In genomic region chr11:59192446-59193020, GRCh38 we compare ENCODE assay signal across 34 cellular contexts. TPM values are rescaled to one million over a fixed set of nuclear protein-coding genes. Genes with fewer than 3 reads are reported as not detected.
"Had no signal": no experiment of that assay in that cellular context is flagged by ENCODE, and none has a peak within 500 bp of the region (broad histone marks: within the 10 kb centered on the region; RNA-seq: fewer than 3 reads in every experiment).

No MANE protein-coding gene starts in this region.

- ATAC-seq: activated CD4-positive, CD25-positive, alpha-beta regulatory T cell treated with anti-CD3 and anti-CD28 coated beads, Interleukin-2, amount 50 U/mL, for 24 hours; activated CD8-positive, alpha-beta memory T cell treated with anti-CD3 and anti-CD28 coated beads, Interleukin-2, amount 10 ng/mL, durations not matched to agents 7 days and 5 days; activated CD8-positive, alpha-beta T cell treated with anti-CD3 and anti-CD28 coated beads for 36 hours; activated naive CD4-positive, alpha-beta T cell treated with anti-CD3 and anti-CD28 coated beads, Interleukin-2, amount 50 U/mL, for 72 hours; activated T-cell treated with anti-CD3 and anti-CD28 coated beads, Interleukin-2, amount 50 U/mL, for 72 hours; gastroesophageal sphincter; T-helper 17 cell had no signal

- DNase-seq: activated B cell treated with CpG ODN at 0.5 μM for 24 hours; activated CD4-positive, alpha-beta T cell treated with anti-CD3 and anti-CD28 coated beads for 48 hours; activated CD4-positive, alpha-beta T cell treated with anti-CD3 and anti-CD28 coated beads, Interleukin-2, amount 50 U/mL, for 1 hour; activated CD4-positive, alpha-beta T cell treated with anti-CD3 and anti-CD28 coated beads, Interleukin-2, amount 50 U/mL, for 48 hours; activated CD8-positive, alpha-beta memory T cell treated with anti-CD3 and anti-CD28 coated beads, Interleukin-2, amount 10 ng/mL, durations not matched to agents 7 days and 5 days; activated CD8-positive, alpha-beta memory T cell treated with anti-CD3 and anti-CD28 coated beads, Interleukin-2, amount 50 U/mL, for 4 hours; activated CD8-positive, alpha-beta T cell treated with anti-CD3 and anti-CD28 coated beads for 36 hours; activated gamma-delta T cell; activated naive CD4-positive, alpha-beta T cell; activated naive CD4-positive, alpha-beta T cell treated with anti-CD3 and anti-CD28 coated beads, Interleukin-2, amount 10 ng/mL, durations not matched to agents 7 days and 5 days; activated naive CD8-positive, alpha-beta T cell treated with anti-CD3 and anti-CD28 coated beads, Interleukin-2, amount 10 ng/mL, durations not matched to agents 7 days and 5 days; activated T-cell treated with anti-CD3 and anti-CD28 coated beads, Interleukin-2, amount 50 U/mL, for 1 hour; activated T-cell treated with anti-CD3 and anti-CD28 coated beads, Interleukin-2, amount 50 U/mL, for 72 hours; brain microvascular endothelial cell; dorsolateral prefrontal cortex; effector memory CD4-positive, alpha-beta T cell; endodermal cell; erythroblast; foreskin melanocyte; T-helper 1 cell; T-helper 17 cell; T1000; WERI-Rb-1 had no signal

- H3K4me3 ChIP-seq: ascending aorta, coronary artery, dorsolateral prefrontal cortex, esophagus muscularis mucosa, gastroesophageal sphincter had no signal

- H3K27ac ChIP-seq: ascending aorta, brain microvascular endothelial cell, coronary artery, esophagus muscularis mucosa, gastroesophageal sphincter, WERI-Rb-1 had no signal

- H3K36me3 ChIP-seq: brain microvascular endothelial cell, WERI-Rb-1 had no signal

- H3K27me3 ChIP-seq: ascending aorta, brain microvascular endothelial cell, dorsolateral prefrontal cortex, esophagus muscularis mucosa, gastroesophageal sphincter had no signal

- H3K4me1 ChIP-seq: ascending aorta had no signal

- FAIRE-seq: bronchial epithelial cell had no signal

- H3K9me3 ChIP-seq: ascending aorta, esophagus muscularis mucosa, gastroesophageal sphincter had no signal

RNA-seq across cellular contexts. Expression of gene MPEG1, which starts 20.2 kb away (rescaled TPM):
- total RNA-seq: activated CD8-positive, alpha-beta memory T cell treated with anti-CD3 and anti-CD28 coated beads for 36 hours; activated CD8-positive, alpha-beta memory T cell treated with anti-CD3 and anti-CD28 coated beads, Interleukin-2, amount 10 ng/mL, durations not matched to agents 7 days and 5 days; activated CD8-positive, alpha-beta T cell treated with anti-CD3 and anti-CD28 coated beads for 36 hours; activated naive CD4-positive, alpha-beta T cell treated with anti-CD3 and anti-CD28 coated beads, Interleukin-2, amount 50 U/mL, for 72 hours; bronchial epithelial cell; endodermal cell; fibroblast of lung; fibroblast of villous mesenchyme; glomerular endothelial cell had no signal
- polyA plus RNA-seq: fibroblast of lung had no signal
